ENCODE assay signal across 8 cellular contexts in genomic region chr17:76672270-76672851, GRCh38. TPM values are rescaled to one million over a fixed set of nuclear protein-coding genes. Genes with fewer than 3 reads are reported as not detected.
DNase-seq lines count a peak whose midpoint lies in the region; ATAC-seq, FAIRE-seq and TF ChIP-seq lines count a peak whose summit lies in the region.

No MANE protein-coding gene starts in this region.

- H3K36me3 ChIP-seq in IMR-90 (ENCODE audit: control insufficient read depth, insufficient read depth, low read length) (peaks cover 17% of the 10 kb centered on the region), K562 (ENCODE audit: control insufficient read depth, insufficient read depth, low read length) (no peaks in the 10 kb centered on the region), mesenchymal stem cell (ENCODE audit: control insufficient read depth in 1 of 2, insufficient read depth in 2 of 2, low read depth in 1 of 2, low read length in 2 of 2) (peaks cover 20 to 31% of the 10 kb centered on the region in 2 experiments), aorta (ENCODE audit: control insufficient read depth in 1 of 2, insufficient read depth in 2 of 2, low read length in 1 of 2) (no peaks in the 10 kb centered on the region)

- ATAC-seq in IMR-90 (ENCODE audit: low read depth), result no peak
- no peak for ATAC-seq in K562
- no peak for ATAC-seq in aorta (ENCODE audit: low FRiP score)
- no peak for ATAC-seq in GM21381 (IDR thresholded peaks at IDR 0.05; ENCODE audit: unreplicated experiment)

- intact Hi-C loops in IMR-90 (cut with micrococcal nuclease), result loop anchor here (5.0 kb wide), 1 partner anchor 115 kb away; no protein-coding TSS in a partner anchor
- intact Hi-C loops in K562 (cut with micrococcal nuclease), result loop anchor here (5.0 kb wide), 1 partner anchor 35 kb away; no protein-coding TSS in a partner anchor
- intact Hi-C loops in aorta (cut with DNase I), result loop anchor here (5.0 kb wide), 1 partner anchor 45 kb away; no protein-coding TSS in a partner anchor

- peak overlapping the region; percentile 68 for H3K23ac ChIP-seq in IMR-90 (ENCODE audit: low read depth, low read length)
- H3K23ac ChIP-seq in mesenchymal stem cell (ENCODE audit: low read length in 2 of 2), result no peak overlapping the region

- peak overlapping the region; percentile 63 for H4K91ac ChIP-seq in IMR-90 (ENCODE audit: insufficient read depth, low read depth, low read length)
- no peak overlapping the region for H4K91ac ChIP-seq in mesenchymal stem cell (ENCODE audit: low read length)

- H3K4me3 ChIP-seq in AG04450 (ENCODE audit: low read depth, low read length) (peak overlapping the region; percentile 75), IMR-90 (ENCODE audit: insufficient read depth, low read depth, low read length) (peak overlapping the region; percentile 63), K562 (peak overlapping the region; percentile 60), mesenchymal stem cell (ENCODE audit: insufficient read depth in 1 of 2, low read depth in 1 of 2, low read length in 2 of 2) (peak overlapping the region in 1 of 2 experiments; percentile 83), aorta (ENCODE audit: low read length in 2 of 2) (peak overlapping the region; percentile 66 to 73)

- peaks cover 7% of the 10 kb centered on the region; the same call in 2 of the 3 replicates for H3K79me2 ChIP-seq in K562 (ENCODE audit: control insufficient read depth, insufficient read depth, low read length)

- no peak overlapping the region for H2BK20ac ChIP-seq in IMR-90 (ENCODE audit: low read depth, low read length)

- no TSS peak for BruUV-seq in IMR-90 (replicated peaks; lab: Mats Ljungman, UMichigan)
- BruUV-seq in K562 (replicated peaks; lab: Mats Ljungman, UMichigan), result TSS peak; percentile 91

- no peak for TF ChIP-seq RAD21 in IMR-90 (IDR thresholded peaks at IDR 0.05; ENCODE audit: low read length)
- TF ChIP-seq RAD21 in K562 (CRISPR knock-in tag; conservative IDR thresholded peaks at IDR 0.05 in 1 of 2, IDR thresholded peaks at IDR 0.05 in 1 of 2), result no peak

- FAIRE-seq in K562 (lab: Jason Lieb, UNC), result no peak

- H3K9me3 ChIP-seq in AG04450 (ENCODE audit: control insufficient read depth, insufficient read depth, low read length) (no peaks in the 10 kb centered on the region), IMR-90 (ENCODE audit: control insufficient read depth, insufficient read depth, low read length) (no peaks in the 10 kb centered on the region), K562 (replicated peaks; ENCODE audit: control insufficient read depth, insufficient read depth, low read depth, low read length) (no peaks in the 10 kb centered on the region), mesenchymal stem cell (ENCODE audit: control insufficient read depth, low read length) (no peaks in the 10 kb centered on the region), aorta (ENCODE audit: control insufficient read depth, low read length) (no peaks in the 10 kb centered on the region)

- H2AK9ac ChIP-seq in IMR-90 (replicated peaks; ENCODE audit: low read depth, low read length, poor library complexity), result peak overlapping the region; percentile 11

- H3K27ac ChIP-seq in AG04450 (ENCODE audit: low read depth, low read length), result peak overlapping the region; percentile 33
- peak overlapping the region; percentile 76 for H3K27ac ChIP-seq in IMR-90 (ENCODE audit: insufficient read depth, low read length)
- peak overlapping the region; percentile 88 for H3K27ac ChIP-seq in K562 (ENCODE audit: extremely low read depth, low read depth, low read length)
- H3K27ac ChIP-seq in mesenchymal stem cell (ENCODE audit: low read length, poor library complexity, severe bottlenecking), result peak overlapping the region; percentile 94
- H3K27ac ChIP-seq in aorta (ENCODE audit: low read depth in 1 of 2, low read length in 2 of 2), result no peak overlapping the region

- H2AFZ ChIP-seq in IMR-90 (replicated peaks; ENCODE audit: low read length, poor library complexity), result peak overlapping the region; percentile 99
- H2AFZ ChIP-seq in K562 (ENCODE audit: low read depth, low read length), result peak overlapping the region; percentile 89
- no peak overlapping the region for H2AFZ ChIP-seq in mesenchymal stem cell (ENCODE audit: low read depth, low read length)

- POLR2A ChIA-PET in AG04450 (lab: Yijun Ruan, JAX), result interaction anchor here (0.9 to 2.1 kb wide), 5 partner anchors 36 to 54 kb away, joined by 3 to 9 read pairs (median 4); partner anchors contain the start of genes JMJD6, METTL23 and MXRA7
- POLR2A ChIA-PET in IMR-90 (lab: Charles Lee; ENCODE audit: unreplicated experiment), result interaction anchor here (0.6 to 0.9 kb wide), 2 partner anchors 14 to 98 kb away, joined by 3 to 6 read pairs; no protein-coding TSS in a partner anchor
- POLR2A ChIA-PET in K562 (lab: Yijun Ruan, JAX), result interaction anchor here (0.7 to 1.4 kb wide), 6 partner anchors 49 to 116 kb away, joined by 3 to 5 read pairs (median 4); partner anchors contain the start of gene SRSF2

- 96% methylated on average over 4 of the region's 13 CpGs; no CpG with 5 or more reads in 1 of the 2 experiments for whole genome bisulfite sequencing in IMR-90 (ENCODE audit: extremely low coverage in 2 of 2, insufficient read length in 1 of 2), 2 experiments
- WGBS in K562 (ENCODE audit: insufficient coverage, low coverage, missing lambda C conversion rate), result 49% methylated on average over 13 of the region's 13 CpGs
- WGBS in mesenchymal stem cell, result 68% methylated on average over 12 of the region's 13 CpGs
- WGBS in aorta, 2 donors, result 23 to 25% methylated on average over 13 of the region's 13 CpGs

- peak overlapping the region; percentile 69 for H2BK120ac ChIP-seq in IMR-90 (ENCODE audit: low read depth, low read length)
- peak overlapping the region; percentile 55 for H2BK120ac ChIP-seq in mesenchymal stem cell (ENCODE audit: low read depth, low read length)

- TF ChIP-seq POLR2A in IMR-90 (IDR thresholded peaks at IDR 0.05; ENCODE audit: low read depth, low read length) (no peak), K562 (conservative IDR thresholded peaks at IDR 0.05) (no peak)

- H4K8ac ChIP-seq in IMR-90 (ENCODE audit: low read depth in 2 of 2, low read length in 2 of 2) (peak overlapping the region; percentile 76 to 92), mesenchymal stem cell (ENCODE audit: low read length) (peak overlapping the region; percentile 95)

- H3K27me3 ChIP-seq in AG04450 (ENCODE audit: control insufficient read depth, insufficient read depth, low read length), result no peaks in the 10 kb centered on the region
- H3K27me3 ChIP-seq in IMR-90 (ENCODE audit: control insufficient read depth, insufficient read depth, low read length), result no peaks in the 10 kb centered on the region
- H3K27me3 ChIP-seq in K562 (ENCODE audit: control insufficient read depth in 2 of 2, insufficient read depth in 2 of 2, low read length in 2 of 2), result no peaks in the 10 kb centered on the region
- peaks cover 0 to 2% of the 10 kb centered on the region in 2 experiments for H3K27me3 ChIP-seq in mesenchymal stem cell (ENCODE audit: control insufficient read depth in 1 of 2, insufficient read depth in 1 of 2, low read length in 2 of 2)
- no peaks in the 10 kb centered on the region for H3K27me3 ChIP-seq in aorta (ENCODE audit: control insufficient read depth in 1 of 2, insufficient read depth in 2 of 2, low read length in 1 of 2)

- H3K79me1 ChIP-seq in IMR-90 (ENCODE audit: low read depth in 1 of 2, low read length in 2 of 2), result peaks cover 0 to 33% of the 10 kb centered on the region in 2 experiments; a peak in 2 of 4 replicates
- H3K79me1 ChIP-seq in mesenchymal stem cell (replicated peaks; ENCODE audit: low read length, poor library complexity, severe bottlenecking), result peaks cover 2% of the 10 kb centered on the region

- H2AK5ac ChIP-seq in IMR-90 (ENCODE audit: low read depth, low read length), result 0 out of 2 replicates have a peak overlapping the region, but pooled peaks have one; percentile 9
- H2AK5ac ChIP-seq in mesenchymal stem cell (ENCODE audit: low read length, severe bottlenecking), result no peak overlapping the region

- CTCF ChIA-PET in AG04450 (lab: Charles Lee) (interaction anchor here (1.0 to 2.0 kb wide), 4 partner anchors 9 to 113 kb away, joined by 3 to 15 read pairs (median 6); no protein-coding TSS in a partner anchor), IMR-90 (lab: Yijun Ruan, JAX) (interaction anchor here (1.2 to 1.7 kb wide), 3 partner anchors 10 to 149 kb away, joined by 3 to 6 read pairs (median 3); no protein-coding TSS in a partner anchor), K562 (lab: Yijun Ruan, JAX; ENCODE audit: low intra/inter-chr PET ratio) (no interaction called here)

- TF ChIP-seq CTCF in AG04450 (IDR thresholded peaks at IDR 0.05; ENCODE audit: low read depth, low read length) (no peak), IMR-90 (conservative IDR thresholded peaks at IDR 0.05; ENCODE audit: low read depth, low read length) (no peak), K562 (IDR thresholded peaks at IDR 0.05 in 2 of 3, conservative IDR thresholded peaks at IDR 0.05 in 1 of 3; ENCODE audit: insufficient read depth in 2 of 3, low read depth in 1 of 3, low read length in 3 of 3) (no peak)

- H3K4me2 ChIP-seq in IMR-90 (ENCODE audit: low read depth, low read length) (peak overlapping the region; percentile 79), K562 (ENCODE audit: insufficient read depth, low read length) (peak overlapping the region; percentile 91), mesenchymal stem cell (ENCODE audit: low read length, poor library complexity, severe bottlenecking) (peak overlapping the region; percentile 91)

- in situ Hi-C loops in IMR-90 (cut with MboI; ENCODE audit: low sequenced_read_pairs), result no loop called here
- in situ Hi-C loops in K562 (cut with MboI), result no loop called here

- H3K4me1 ChIP-seq in IMR-90 (ENCODE audit: control insufficient read depth, insufficient read depth, low read length) (peaks cover 18% of the 10 kb centered on the region), K562 (replicated peaks in 1 of 2; ENCODE audit: control insufficient read depth in 2 of 2, insufficient read depth in 2 of 2, low read length in 2 of 2) (peaks cover 30 to 37% of the 10 kb centered on the region in 2 experiments; a peak in 4 of 5 replicates), mesenchymal stem cell (ENCODE audit: control insufficient read depth, insufficient read depth, low read depth, low read length) (peaks cover 12% of the 10 kb centered on the region), aorta (ENCODE audit: control insufficient read depth in 1 of 2, insufficient read depth in 2 of 2, low read length in 2 of 2) (no peaks in the 10 kb centered on the region)

- no peak overlapping the region for H2BK12ac ChIP-seq in mesenchymal stem cell (ENCODE audit: low read length in 2 of 2)

- H3K4ac ChIP-seq in IMR-90 (ENCODE audit: low read depth, low read length) (peak overlapping the region; percentile 67; the same call in 1 of the 2 replicates), mesenchymal stem cell (ENCODE audit: low read depth in 1 of 2, low read length in 2 of 2) (peak overlapping the region in 1 of 2 experiments; percentile 73)

- dilution Hi-C loops in IMR-90 (cut with HindIII; ENCODE audit: low sequenced_read_pairs, unreplicated experiment), result no loop called here

- H3K9me1 ChIP-seq in IMR-90 (ENCODE audit: insufficient read depth, low read length) (peaks cover 18% of the 10 kb centered on the region), K562 (ENCODE audit: control insufficient read depth, insufficient read depth, low read length) (no peaks in the 10 kb centered on the region)

- H3K18ac ChIP-seq in IMR-90 (ENCODE audit: low read depth, low read length), result no peak overlapping the region; the same call in 1 of the 2 replicates
- H3K18ac ChIP-seq in mesenchymal stem cell (ENCODE audit: low read depth in 1 of 2, low read length in 2 of 2), result peak overlapping the region; percentile 59 to 77

- peak overlapping the region; percentile 89 for H3K14ac ChIP-seq in IMR-90 (replicated peaks; ENCODE audit: low read depth, low read length)
- peak overlapping the region in 1 of 2 experiments; percentile 45 for H3K14ac ChIP-seq in mesenchymal stem cell (ENCODE audit: low read length in 2 of 2)

- H4K20me1 ChIP-seq in IMR-90 (ENCODE audit: insufficient read depth, low read length), result no peaks in the 10 kb centered on the region
- H4K20me1 ChIP-seq in K562 (replicated peaks; ENCODE audit: control insufficient read depth, insufficient read depth, low read length), result no peaks in the 10 kb centered on the region

- H3K9ac ChIP-seq in IMR-90 (ENCODE audit: low read depth, low read length) (peak overlapping the region; percentile 86), K562 (ENCODE audit: insufficient read depth in 1 of 2, low read depth in 2 of 2, low read length in 2 of 2) (peak overlapping the region; percentile 84 to 90; a peak in 3 of 4 replicates), mesenchymal stem cell (ENCODE audit: low read length) (peak overlapping the region; percentile 90)

- no peak for TF ChIP-seq EP300 in K562 (IDR thresholded peaks at IDR 0.05; ENCODE audit: low read length)

- no peak overlapping the region for H2BK15ac ChIP-seq in IMR-90 (ENCODE audit: low read depth, low read length)
- H2BK15ac ChIP-seq in mesenchymal stem cell (ENCODE audit: low read depth, poor library complexity, severe bottlenecking), result no peak overlapping the region

- H3K56ac ChIP-seq in IMR-90 (ENCODE audit: extremely low read depth, insufficient read depth, low read length), result peak overlapping the region; percentile 78

- peak overlapping the region; percentile 75 for H4K5ac ChIP-seq in IMR-90 (ENCODE audit: low read depth, low read length)

- no peak for DNase-seq in AG04450 (ENCODE audit: low read depth, low spot score)
- no peak for DNase-seq in IMR-90
- no peak for DNase-seq in K562 (ENCODE audit: extremely low read depth in 1 of 4, low spot score in 3 of 4)
- no peak for DNase-seq in mesenchymal stem cell
- no peak for DNase-seq in aorta
- DNase-seq in putamen (ENCODE audit: low spot score), result no peak
- no peak for DNase-seq in NCI-H2196 (lab: John Stamatoyannopoulos, UW; ENCODE audit: unreplicated experiment)

- H2BK5ac ChIP-seq in IMR-90 (ENCODE audit: low read depth, low read length, poor library complexity, severe bottlenecking) (peak overlapping the region; percentile 78), mesenchymal stem cell (ENCODE audit: low read depth, low read length, poor library complexity, severe bottlenecking) (peak overlapping the region; percentile 69)

RNA-seq across cellular contexts. Expression of gene ST6GALNAC1, which starts 28.8 kb away (rescaled TPM):
- not detected in 2 replicates for polyA plus RNA-seq in AG04450 (2011; rRNA removed)
- not detected in 2 replicates for polyA minus RNA-seq in AG04450 (2011; rRNA and poly(A)+ RNA removed)
- not detected in 2 replicates for total RNA-seq in IMR-90 (2012; rRNA removed)
- not detected in 2 replicates for polyA plus RNA-seq in IMR-90 (2012; rRNA removed)
- polyA plus RNA-seq in IMR-90 (2012; cell fraction: cytosol; rRNA removed), result not detected in 2 replicates
- polyA plus RNA-seq in IMR-90 (2012; cell fraction: nucleus; rRNA removed; ENCODE audit: low replicate concordance), result not detected in 2 replicates
- total RNA-seq in K562 (2011; cell fraction: chromatin; rRNA removed; ENCODE audit: low replicate concordance), result 78.1 and 101 TPM in 2 replicates
- total RNA-seq in K562 (2011; cell fraction: nucleolus; rRNA removed), result 67.5 and 71.5 TPM in 2 replicates
- 66.0 and 71.4 TPM in 2 replicates for total RNA-seq in K562 (2011; cell fraction: nucleoplasm; rRNA removed)
- 43.4 and 54.9 TPM in 2 replicates for total RNA-seq in K562 (2014; rRNA removed)
- 47.3 and 50.5 TPM in 2 replicates for total RNA-seq in K562 (2014; rRNA removed; fragmentation: Illumina TruSeq; extraction: Trizol)
- 20.6 and 21.4 TPM in 2 replicates for total RNA-seq in K562 (2015; rRNA removed; fragmentation: Illumina TruSeq; extraction: Trizol)
- total RNA-seq in K562 (2021), result 42.9 and 53.1 TPM in 2 replicates
- 34.7 and 40.1 TPM in 2 replicates for polyA plus RNA-seq in K562 (2011; rRNA removed)
- 35.5 and 41.2 TPM in 2 replicates for polyA plus RNA-seq in K562 (2011; cell fraction: cytosol; rRNA removed)
- 54.0 and 74.4 TPM in 2 replicates for polyA plus RNA-seq in K562 (2011; cell fraction: nucleus; rRNA removed)
- 30.1 and 68.3 TPM in 2 replicates for polyA plus RNA-seq in K562 (2012)
- 62.4 and 68.4 TPM in 2 replicates for polyA plus RNA-seq in K562 (2014; fragmentation: Illumina TruSeq; extraction: Trizol)
- polyA plus RNA-seq in K562 (2014; fragmentation: Nextera tagmentation; extraction: Ambion mirVana), result 10 to 100 TPM; 50.4 to 62.9 TPM
- polyA plus RNA-seq in K562 (2014; rRNA removed), result 49.1 and 56.0 TPM in 2 replicates
- 31.5 and 36.3 TPM in 2 replicates for polyA minus RNA-seq in K562 (2011; rRNA and poly(A)+ RNA removed)
- polyA minus RNA-seq in K562 (2011; cell fraction: cytosol; rRNA and poly(A)+ RNA removed), result 14.5 and 27.7 TPM in 2 replicates
- 20.6 and 35.8 TPM in 2 replicates for polyA minus RNA-seq in K562 (2011; cell fraction: nucleus; rRNA and poly(A)+ RNA removed)
- polyA plus RNA-seq in mesenchymal stem cell (2013, experiment 1 of 2), result not detected
- polyA plus RNA-seq in mesenchymal stem cell (2013, experiment 2 of 2), result 0.03 TPM
- total RNA-seq in aorta, result 1 to 10 TPM; 1.1 to 2.3 TPM
- 1 to 10 TPM; 1.6 to 9.4 TPM for polyA plus RNA-seq in aorta

RNA-seq across cellular contexts. Expression of gene MXRA7, which starts 38.4 kb away (rescaled TPM):
- polyA plus RNA-seq in AG04450 (2011; rRNA removed), result 222 and 265 TPM in 2 replicates
- polyA minus RNA-seq in AG04450 (2011; rRNA and poly(A)+ RNA removed), result 92.0 and 94.3 TPM in 2 replicates
- total RNA-seq in IMR-90 (2012; rRNA removed), result 169 and 231 TPM in 2 replicates
- polyA plus RNA-seq in IMR-90 (2012; rRNA removed), result 148 and 168 TPM in 2 replicates
- 104 and 544 TPM in 2 replicates for polyA plus RNA-seq in IMR-90 (2012; cell fraction: cytosol; rRNA removed)
- 20.0 and 91.8 TPM in 2 replicates for polyA plus RNA-seq in IMR-90 (2012; cell fraction: nucleus; rRNA removed; ENCODE audit: low replicate concordance)
- 7.4 and 13.0 TPM in 2 replicates for total RNA-seq in K562 (2011; cell fraction: chromatin; rRNA removed; ENCODE audit: low replicate concordance)
- total RNA-seq in K562 (2011; cell fraction: nucleolus; rRNA removed), result 13.7 and 15.5 TPM in 2 replicates
- 17.9 and 28.3 TPM in 2 replicates for total RNA-seq in K562 (2011; cell fraction: nucleoplasm; rRNA removed)
- 14.1 and 17.1 TPM in 2 replicates for total RNA-seq in K562 (2014; rRNA removed)
- 17.8 and 18.9 TPM in 2 replicates for total RNA-seq in K562 (2014; rRNA removed; fragmentation: Illumina TruSeq; extraction: Trizol)
- 8.2 and 8.8 TPM in 2 replicates for total RNA-seq in K562 (2015; rRNA removed; fragmentation: Illumina TruSeq; extraction: Trizol)
- total RNA-seq in K562 (2021), result 12.8 and 14.3 TPM in 2 replicates
- 36.8 and 38.4 TPM in 2 replicates for polyA plus RNA-seq in K562 (2011; rRNA removed)
- polyA plus RNA-seq in K562 (2011; cell fraction: cytosol; rRNA removed), result 14.5 and 26.4 TPM in 2 replicates
- 17.3 and 17.5 TPM in 2 replicates for polyA plus RNA-seq in K562 (2011; cell fraction: nucleus; rRNA removed)
- polyA plus RNA-seq in K562 (2012), result 9.6 and 28.4 TPM in 2 replicates
- 24.4 and 25.0 TPM in 2 replicates for polyA plus RNA-seq in K562 (2014; fragmentation: Illumina TruSeq; extraction: Trizol)
- 1 to 10 TPM; 2.6 to 3.2 TPM for polyA plus RNA-seq in K562 (2014; fragmentation: Nextera tagmentation; extraction: Ambion mirVana)
- 14.4 and 22.0 TPM in 2 replicates for polyA plus RNA-seq in K562 (2014; rRNA removed)
- polyA minus RNA-seq in K562 (2011; rRNA and poly(A)+ RNA removed), result 15.4 and 21.1 TPM in 2 replicates
- 13.4 and 15.8 TPM in 2 replicates for polyA minus RNA-seq in K562 (2011; cell fraction: cytosol; rRNA and poly(A)+ RNA removed)
- 1.6 and 4.3 TPM in 2 replicates for polyA minus RNA-seq in K562 (2011; cell fraction: nucleus; rRNA and poly(A)+ RNA removed)
- polyA plus RNA-seq in mesenchymal stem cell (2013, experiment 1 of 2), result 167 TPM
- polyA plus RNA-seq in mesenchymal stem cell (2013, experiment 2 of 2), result 173 TPM
- 100 to 1,000 TPM; 256 to 262 TPM for total RNA-seq in aorta
- polyA plus RNA-seq in aorta, result 100 to 1,000 TPM; 357 to 465 TPM

RNA-seq across cellular contexts. Expression of gene JMJD6, which starts 54.0 kb away (rescaled TPM):
- polyA plus RNA-seq in AG04450 (2011; rRNA removed), result 12.4 and 17.3 TPM in 2 replicates
- 12.2 and 16.6 TPM in 2 replicates for polyA minus RNA-seq in AG04450 (2011; rRNA and poly(A)+ RNA removed)
- 24.4 and 31.9 TPM in 2 replicates for total RNA-seq in IMR-90 (2012; rRNA removed)
- polyA plus RNA-seq in IMR-90 (2012; rRNA removed), result 30.9 and 33.7 TPM in 2 replicates
- polyA plus RNA-seq in IMR-90 (2012; cell fraction: cytosol; rRNA removed), result 23.6 and 45.5 TPM in 2 replicates
- 69.5 and 77.5 TPM in 2 replicates for polyA plus RNA-seq in IMR-90 (2012; cell fraction: nucleus; rRNA removed; ENCODE audit: low replicate concordance)
- 39.0 and 102 TPM in 2 replicates for total RNA-seq in K562 (2011; cell fraction: chromatin; rRNA removed; ENCODE audit: low replicate concordance)
- total RNA-seq in K562 (2011; cell fraction: nucleolus; rRNA removed), result 54.7 and 69.0 TPM in 2 replicates
- 46.6 and 49.9 TPM in 2 replicates for total RNA-seq in K562 (2011; cell fraction: nucleoplasm; rRNA removed)
- total RNA-seq in K562 (2014; rRNA removed), result 40.2 and 40.7 TPM in 2 replicates
- total RNA-seq in K562 (2014; rRNA removed; fragmentation: Illumina TruSeq; extraction: Trizol), result 23.4 and 28.1 TPM in 2 replicates
- total RNA-seq in K562 (2015; rRNA removed; fragmentation: Illumina TruSeq; extraction: Trizol), result 37.4 and 38.5 TPM in 2 replicates
- 47.9 and 52.3 TPM in 2 replicates for total RNA-seq in K562 (2021)
- polyA plus RNA-seq in K562 (2011; rRNA removed), result 22.2 and 30.9 TPM in 2 replicates
- polyA plus RNA-seq in K562 (2011; cell fraction: cytosol; rRNA removed), result 25.7 and 30.0 TPM in 2 replicates
- 83.8 and 88.4 TPM in 2 replicates for polyA plus RNA-seq in K562 (2011; cell fraction: nucleus; rRNA removed)
- 50.5 and 52.4 TPM in 2 replicates for polyA plus RNA-seq in K562 (2012)
- 36.5 and 38.2 TPM in 2 replicates for polyA plus RNA-seq in K562 (2014; fragmentation: Illumina TruSeq; extraction: Trizol)
- 10 to 100 TPM in 1 of 2 experiments, 1 to 10 TPM in 1; 2.5 to 10.5 TPM for polyA plus RNA-seq in K562 (2014; fragmentation: Nextera tagmentation; extraction: Ambion mirVana)
- 36.3 and 40.9 TPM in 2 replicates for polyA plus RNA-seq in K562 (2014; rRNA removed)
- polyA minus RNA-seq in K562 (2011; rRNA and poly(A)+ RNA removed), result 13.2 and 15.1 TPM in 2 replicates
- 17.1 and 17.9 TPM in 2 replicates for polyA minus RNA-seq in K562 (2011; cell fraction: cytosol; rRNA and poly(A)+ RNA removed)
- 12.0 and 22.5 TPM in 2 replicates for polyA minus RNA-seq in K562 (2011; cell fraction: nucleus; rRNA and poly(A)+ RNA removed)
- 23.3 TPM for polyA plus RNA-seq in mesenchymal stem cell (2013, experiment 1 of 2)
- 24.1 TPM for polyA plus RNA-seq in mesenchymal stem cell (2013, experiment 2 of 2)
- total RNA-seq in aorta, result 10 to 100 TPM; 36.5 to 55.4 TPM
- 10 to 100 TPM; 29.3 to 82.5 TPM for polyA plus RNA-seq in aorta

RNA-seq across cellular contexts. Expression of gene METTL23, which starts 54.3 kb away (rescaled TPM):
- polyA plus RNA-seq in AG04450 (2011; rRNA removed), result 46.8 and 54.4 TPM in 2 replicates
- polyA minus RNA-seq in AG04450 (2011; rRNA and poly(A)+ RNA removed), result 11.6 and 15.5 TPM in 2 replicates
- total RNA-seq in IMR-90 (2012; rRNA removed), result 18.8 and 19.7 TPM in 2 replicates
- polyA plus RNA-seq in IMR-90 (2012; rRNA removed), result 32.1 and 36.5 TPM in 2 replicates
- 21.1 and 22.1 TPM in 2 replicates for polyA plus RNA-seq in IMR-90 (2012; cell fraction: cytosol; rRNA removed)
- 19.5 and 49.1 TPM in 2 replicates for polyA plus RNA-seq in IMR-90 (2012; cell fraction: nucleus; rRNA removed; ENCODE audit: low replicate concordance)
- 39.2 and 44.3 TPM in 2 replicates for total RNA-seq in K562 (2011; cell fraction: chromatin; rRNA removed; ENCODE audit: low replicate concordance)
- 29.1 and 31.7 TPM in 2 replicates for total RNA-seq in K562 (2011; cell fraction: nucleolus; rRNA removed)
- 28.7 and 31.7 TPM in 2 replicates for total RNA-seq in K562 (2011; cell fraction: nucleoplasm; rRNA removed)
- 29.4 and 32.9 TPM in 2 replicates for total RNA-seq in K562 (2014; rRNA removed)
- total RNA-seq in K562 (2014; rRNA removed; fragmentation: Illumina TruSeq; extraction: Trizol), result 37.3 and 47.0 TPM in 2 replicates
- total RNA-seq in K562 (2015; rRNA removed; fragmentation: Illumina TruSeq; extraction: Trizol), result 24.1 and 29.5 TPM in 2 replicates
- total RNA-seq in K562 (2021), result 36.5 TPM in 2 replicates
- polyA plus RNA-seq in K562 (2011; rRNA removed), result 56.7 and 67.3 TPM in 2 replicates
- 40.2 and 42.2 TPM in 2 replicates for polyA plus RNA-seq in K562 (2011; cell fraction: cytosol; rRNA removed)
- polyA plus RNA-seq in K562 (2011; cell fraction: nucleus; rRNA removed), result 39.8 and 45.6 TPM in 2 replicates
- polyA plus RNA-seq in K562 (2012), result 44.3 and 52.0 TPM in 2 replicates
- polyA plus RNA-seq in K562 (2014; fragmentation: Illumina TruSeq; extraction: Trizol), result 41.6 and 44.1 TPM in 2 replicates
- 10 to 100 TPM; 42.2 to 46.1 TPM for polyA plus RNA-seq in K562 (2014; fragmentation: Nextera tagmentation; extraction: Ambion mirVana)
- polyA plus RNA-seq in K562 (2014; rRNA removed), result 46.6 and 58.5 TPM in 2 replicates
- 29.0 and 31.8 TPM in 2 replicates for polyA minus RNA-seq in K562 (2011; rRNA and poly(A)+ RNA removed)
- 6.7 and 12.1 TPM in 2 replicates for polyA minus RNA-seq in K562 (2011; cell fraction: cytosol; rRNA and poly(A)+ RNA removed)
- 9.2 and 15.1 TPM in 2 replicates for polyA minus RNA-seq in K562 (2011; cell fraction: nucleus; rRNA and poly(A)+ RNA removed)
- 35.5 TPM for polyA plus RNA-seq in mesenchymal stem cell (2013, experiment 1 of 2)
- 38.7 TPM for polyA plus RNA-seq in mesenchymal stem cell (2013, experiment 2 of 2)
- total RNA-seq in aorta, result 10 to 100 TPM; 26.8 to 27.9 TPM
- 10 to 100 TPM; 28.5 to 37.5 TPM for polyA plus RNA-seq in aorta

Comparison
In these comparisons a context has a peak if more than half of its experiments do, and no peak if none do; other contexts are left out.
1. H3K27ac ChIP-seq: peak in AG04450 (single experiment), IMR-90 (single experiment), K562 (single experiment) and mesenchymal stem cell (single experiment); none in aorta (0 of 2).
2. Peak in every context shown above with its lines, with median percentiles within 50 percentile points of each other: H3K4me2 ChIP-seq and H3K9ac ChIP-seq.